In the genomic region with DNA sequence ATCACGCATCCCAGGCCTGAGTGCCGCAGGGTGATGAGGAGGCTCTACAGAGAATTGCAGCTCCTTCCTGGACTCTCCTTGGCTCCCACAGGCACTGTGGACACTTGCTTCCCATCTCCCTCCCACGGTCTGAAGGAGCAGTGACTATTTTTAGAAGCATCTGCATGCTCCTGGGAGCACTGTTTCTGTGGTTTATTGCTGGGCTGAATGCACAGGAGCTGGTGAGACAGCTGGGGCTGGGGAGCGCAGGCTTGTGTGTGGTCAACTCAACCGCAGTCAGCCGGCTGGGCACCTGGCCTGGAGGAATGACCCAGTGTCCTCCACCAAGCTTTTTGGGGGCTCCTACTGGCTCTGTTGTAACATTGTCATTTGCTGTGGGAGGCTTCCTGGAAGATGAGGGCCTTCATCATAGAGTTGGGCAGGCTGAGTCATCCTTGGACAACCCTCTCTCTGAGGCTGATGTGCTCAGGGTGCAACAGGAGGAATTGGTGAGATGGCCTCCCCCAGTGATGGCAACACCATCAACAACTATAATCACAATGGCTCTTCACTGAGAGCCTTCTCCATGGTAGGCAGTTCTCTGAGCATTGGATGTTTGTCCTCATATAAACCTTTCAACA, we compare ENCODE assay signal across 21 cellular contexts. TPM values are rescaled to one million over a fixed set of nuclear protein-coding genes. Genes with fewer than 3 reads are reported as not detected.
DNase-seq lines count a peak whose midpoint lies in the region; ATAC-seq, FAIRE-seq and TF ChIP-seq lines count a peak whose summit lies in the region.
"Had no signal": no experiment of that assay in that cellular context is flagged by ENCODE, and none has a peak within 500 bp of the region (broad histone marks: within the 10 kb centered on the region; RNA-seq: fewer than 3 reads in every experiment).

No MANE protein-coding gene starts in this region.

- WGBS in tibial nerve, 2 donors, result 72 to 81% methylated on average over 4 to 6 of the region's 6 CpGs

- TF ChIP-seq CTCF in astrocyte (IDR thresholded peaks at IDR 0.05; ENCODE audit: insufficient read depth, low read depth, low read length) (no peak), tibial nerve (IDR thresholded peaks at IDR 0.05) (no peak), mucosa of descending colon (IDR thresholded peaks at IDR 0.05) (no peak), GM13976 (IDR thresholded peaks at IDR 0.05; ENCODE audit: borderline replicate concordance, control extremely low read depth, extremely low read depth, insufficient read depth, missing control alignments) (no peak)

- H3K36me3 ChIP-seq in astrocyte (ENCODE audit: insufficient read depth, low read length) (no peaks in the 10 kb centered on the region), tibial nerve (no peaks in the 10 kb centered on the region), mucosa of descending colon (ENCODE audit: low read depth) (no peaks in the 10 kb centered on the region)
- H3K36me3 ChIP-seq: left lung, tibial artery had no signal

- H3K4me3 Mint-ChIP-seq in activated T-cell treated with anti-CD3 and anti-CD28 coated beads, Interleukin-2, amount 50 U/mL, for 72 hours, result no peak overlapping the region
- H3K4me3 Mint-ChIP-seq in astrocyte (ENCODE audit: unreplicated experiment), result no peak overlapping the region
- H3K4me3 Mint-ChIP-seq: activated CD4-positive, alpha-beta memory T cell treated with anti-CD3 and anti-CD28 coated beads, Interleukin-2, amount 10 ng/mL, durations not matched to agents 7 days and 5 days; CD4-positive, CD25-positive, alpha-beta regulatory T cell had no signal

- peak; percentile 41 to 47 for ATAC-seq in activated T-cell treated with anti-CD3 and anti-CD28 coated beads, Interleukin-2, amount 50 U/mL, for 72 hours (replicated peaks in 1 of 2)
- no peak for ATAC-seq in mucosa of descending colon
- ATAC-seq: left lung had no signal

- H3K27ac ChIP-seq in astrocyte (ENCODE audit: low read depth, low read length) (no peak overlapping the region), tibial nerve (peak overlapping the region; percentile 17 to 74 (median 43))
- H3K27ac ChIP-seq: left lung, RWPE1, tibial artery had no signal

- H3K9me3 ChIP-seq in astrocyte (ENCODE audit: insufficient read depth, low read depth, low read length), result no peaks in the 10 kb centered on the region
- H3K9me3 ChIP-seq in tibial nerve, result no peaks in the 10 kb centered on the region
- no peaks in the 10 kb centered on the region for H3K9me3 ChIP-seq in mucosa of descending colon
- H3K9me3 ChIP-seq: left lung, tibial artery had no signal

- no peak overlapping the region for H3K9ac ChIP-seq in astrocyte (ENCODE audit: low read length)

- H3K27ac Mint-ChIP-seq in activated T-cell treated with anti-CD3 and anti-CD28 coated beads, Interleukin-2, amount 50 U/mL, for 72 hours, result no peak overlapping the region
- H3K27ac Mint-ChIP-seq in astrocyte (ENCODE audit: unreplicated experiment), result no peak overlapping the region
- H3K27ac Mint-ChIP-seq: activated CD4-positive, alpha-beta memory T cell treated with anti-CD3 and anti-CD28 coated beads, Interleukin-2, amount 10 ng/mL, durations not matched to agents 7 days and 5 days; CD4-positive, CD25-positive, alpha-beta regulatory T cell had no signal

- H3K4me3 ChIP-seq in astrocyte (ENCODE audit: insufficient read depth, low read depth, low read length) (no peak overlapping the region), tibial nerve (peak overlapping the region in 1 of 4 donors; percentile 39), mucosa of descending colon (no peak overlapping the region)
- H3K4me3 ChIP-seq: left lung, tibial artery had no signal

- no peaks in the 10 kb centered on the region for H3K9me3 Mint-ChIP-seq in activated T-cell treated with anti-CD3 and anti-CD28 coated beads, Interleukin-2, amount 50 U/mL, for 72 hours
- peaks cover 5% of the 10 kb centered on the region for H3K9me3 Mint-ChIP-seq in astrocyte (ENCODE audit: unreplicated experiment)
- H3K9me3 Mint-ChIP-seq: activated CD4-positive, alpha-beta memory T cell treated with anti-CD3 and anti-CD28 coated beads, Interleukin-2, amount 10 ng/mL, durations not matched to agents 7 days and 5 days; CD4-positive, CD25-positive, alpha-beta regulatory T cell had no signal

- peaks cover 61% of the 10 kb centered on the region for H4K20me1 ChIP-seq in astrocyte (ENCODE audit: insufficient read depth, low read length)

- no peak for TF ChIP-seq EP300 in tibial nerve (IDR thresholded peaks at IDR 0.05)

- no peak for TF ChIP-seq POLR2A in tibial nerve (IDR thresholded peaks at IDR 0.05)

- H3K4me1 Mint-ChIP-seq in activated T-cell treated with anti-CD3 and anti-CD28 coated beads, Interleukin-2, amount 50 U/mL, for 72 hours (ENCODE audit: low read depth), result no peaks in the 10 kb centered on the region
- H3K4me1 Mint-ChIP-seq in astrocyte (ENCODE audit: low read depth, unreplicated experiment), result peaks cover 20% of the 10 kb centered on the region
- H3K4me1 Mint-ChIP-seq: activated CD4-positive, alpha-beta memory T cell treated with anti-CD3 and anti-CD28 coated beads, Interleukin-2, amount 10 ng/mL, durations not matched to agents 7 days and 5 days; CD4-positive, CD25-positive, alpha-beta regulatory T cell had no signal

- DNase-seq in activated T-cell treated with anti-CD3 and anti-CD28 coated beads, Interleukin-2, amount 50 U/mL, for 72 hours, result no peak
- DNase-seq in activated T-cell treated with anti-CD3 and anti-CD28 coated beads, Interleukin-2, amount 50 U/mL, for 48 hours, result no peak
- DNase-seq in astrocyte (ENCODE audit: low read depth), result peak; percentile 86
- peak; percentile 18 for DNase-seq in kidney tubule cell (ENCODE audit: low spot score)
- DNase-seq in tibial nerve (ENCODE audit: low spot score in 2 of 2), result no peak
- DNase-seq in mucosa of descending colon, result no peak
- no peak for DNase-seq in GM13976 (ENCODE audit: low spot score)
- no peak for DNase-seq in retina
- DNase-seq: activated CD4-positive, alpha-beta memory T cell treated with anti-CD3 and anti-CD28 coated beads, Interleukin-2, amount 10 ng/mL, durations not matched to agents 7 days and 5 days; CD4-positive, CD25-positive, alpha-beta regulatory T cell; DND-41; foreskin fibroblast; left lung; NCI-H1417 treated with DMSO at 0.1 percent for 48 hours; small intestine; stimulated activated CD4-positive, alpha-beta T cell treated with anti-CD3 and anti-CD28 coated beads, Interleukin-4, amount 100 ng/mL, for 24 hours; tibial artery had no signal

- H3K79me2 ChIP-seq in astrocyte (ENCODE audit: insufficient read depth, low read length), result peaks cover 5% of the 10 kb centered on the region

- H3K4me2 ChIP-seq in astrocyte (ENCODE audit: low read length), result peak overlapping the region; percentile 51

- intact Hi-C loops in mucosa of descending colon (cut with DNase I, micrococcal nuclease), result no loop called here

- H3K27me3 Mint-ChIP-seq in activated T-cell treated with anti-CD3 and anti-CD28 coated beads, Interleukin-2, amount 50 U/mL, for 72 hours (ENCODE audit: low read depth), result peaks cover 11% of the 10 kb centered on the region
- H3K27me3 Mint-ChIP-seq in astrocyte (ENCODE audit: low read depth, unreplicated experiment), result peaks cover 5% of the 10 kb centered on the region

- H3K4me1 ChIP-seq in astrocyte (ENCODE audit: insufficient read depth, low read length) (peaks cover 11% of the 10 kb centered on the region), tibial nerve (peaks cover 0 to 29% (median 4%) of the 10 kb centered on the region in 4 donors), mucosa of descending colon (ENCODE audit: low read depth) (no peaks in the 10 kb centered on the region)
- H3K4me1 ChIP-seq: left lung had no signal

- in situ Hi-C loops in GM13976 (cut with MboI; ENCODE audit: low sequenced_read_pairs, unreplicated experiment), result no loop called here

- FAIRE-seq in astrocyte (lab: Jason Lieb, UNC), result no peak
- FAIRE-seq: A204.1, GM19239, small intestine had no signal

- H3K36me3 Mint-ChIP-seq in activated T-cell treated with anti-CD3 and anti-CD28 coated beads, Interleukin-2, amount 50 U/mL, for 72 hours (ENCODE audit: insufficient read depth in 2 of 2), result no peaks in the 10 kb centered on the region
- peaks cover 7% of the 10 kb centered on the region for H3K36me3 Mint-ChIP-seq in astrocyte (ENCODE audit: low read depth, unreplicated experiment)
- H3K36me3 Mint-ChIP-seq: CD4-positive, CD25-positive, alpha-beta regulatory T cell had no signal

- H3K27me3 ChIP-seq in astrocyte (ENCODE audit: insufficient read depth, low read length), result no peaks in the 10 kb centered on the region
- no peaks in the 10 kb centered on the region for H3K27me3 ChIP-seq in tibial nerve
- H3K27me3 ChIP-seq: tibial artery had no signal

- no peak overlapping the region for H2AFZ ChIP-seq in astrocyte (ENCODE audit: low read depth, low read length)

RNA-seq across cellular contexts. Expression of a gene that starts 1.7 kb away (rescaled TPM):
- total RNA-seq in activated T-cell treated with anti-CD3 and anti-CD28 coated beads, Interleukin-2, amount 50 U/mL, for 72 hours, result under 1 TPM; 0.23 to 0.38 TPM
- total RNA-seq in astrocyte (26.7 and 29.6 TPM in 2 replicates), tibial nerve (100 to 1,000 TPM in 1 of 4 donors, 10 to 100 TPM in 3; 69.9 to 112 (median 94.0) TPM), mucosa of descending colon (10 to 100 TPM; 12.3 to 27.6 (median 22.7) TPM)
- total RNA-seq: CD4-positive, CD25-positive, alpha-beta regulatory T cell; HT-29 had no signal

Comparison
In these comparisons a context has a peak if more than half of its experiments do, and no peak if none do; other contexts are left out.
1. DNase-seq: peak in astrocyte (single experiment) and kidney tubule cell (single experiment); none in activated T-cell treated with anti-CD3 and anti-CD28 coated beads, Interleukin-2, amount 50 U/mL, for 72 hours (0 of 2), activated T-cell treated with anti-CD3 and anti-CD28 coated beads, Interleukin-2, amount 50 U/mL, for 48 hours (0 of 2), tibial nerve (0 of 2), mucosa of descending colon (0 of 3), GM13976 (single experiment) and retina (single experiment).
2. RNA of a gene that starts 1.7 kb away (total RNA-seq): 69.9 to 112 TPM in tibial nerve, 26.7 to 29.6 TPM in astrocyte and 12.3 to 27.6 TPM in mucosa of descending colon; 0.23 to 0.38 TPM in activated T-cell treated with anti-CD3 and anti-CD28 coated beads, Interleukin-2, amount 50 U/mL, for 72 hours; every median in the first group is over 4 times any median in the second.